In genomic region chr1:149883598-149884247, GRCh38 we compare ENCODE assay signal across 12 cellular contexts. TPM values are rescaled to one million over a fixed set of nuclear protein-coding genes. Genes with fewer than 3 reads are reported as not detected.
DNase-seq lines count a peak whose midpoint lies in the region; ATAC-seq and TF ChIP-seq lines count a peak whose summit lies in the region.
"Had no signal": no experiment of that assay in that cellular context is flagged by ENCODE, and none has a peak within 500 bp of the region (broad histone marks: within the 10 kb centered on the region; RNA-seq: fewer than 3 reads in every experiment).

No MANE protein-coding gene starts in this region.

- no peak overlapping the region for H3K4me3 ChIP-seq in mammary epithelial cell (replicated peaks in 1 of 3; ENCODE audit: insufficient read depth in 1 of 3, low read depth in 2 of 3, low read length in 3 of 3)
- peak overlapping the region in 1 of 3 donors; percentile 78 for H3K4me3 ChIP-seq in breast epithelium
- H3K4me3 ChIP-seq in Loucy (ENCODE audit: low read length, poor library complexity, severe bottlenecking): peak overlapping the region; percentile 79
- H3K4me3 ChIP-seq in adrenal gland: no peak overlapping the region
- H3K4me3 ChIP-seq in spleen: peak overlapping the region in 1 of 8 donors; percentile 71

- H3K9me3 ChIP-seq in mammary epithelial cell (replicated peaks; ENCODE audit: insufficient read depth, low read length) (no peaks in the 10 kb centered on the region), breast epithelium (no peaks in the 10 kb centered on the region), Loucy (ENCODE audit: insufficient read depth, low read depth, low read length) (no peaks in the 10 kb centered on the region), adrenal gland (replicated peaks in 1 of 3) (no peaks in the 10 kb centered on the region), spleen (no peaks in the 10 kb centered on the region)
- H3K9me3 ChIP-seq: pancreas had no signal

- no peaks in the 10 kb centered on the region for H4K20me1 ChIP-seq in mammary epithelial cell (ENCODE audit: insufficient read depth, low read length)
- H4K20me1 ChIP-seq in Loucy (ENCODE audit: insufficient read depth, low read length, poor library complexity, severe bottlenecking): no peaks in the 10 kb centered on the region

- no peak for TF ChIP-seq POLR2A in breast epithelium (IDR thresholded peaks at IDR 0.05)
- TF ChIP-seq POLR2A in adrenal gland (IDR thresholded peaks at IDR 0.05): peak; percentile 33 to 39
- peak in 1 of 3 donors; percentile 13 for TF ChIP-seq POLR2A in spleen (IDR thresholded peaks at IDR 0.05)

- POLR2A ChIA-PET in GM10248 (lab: Yijun Ruan, JAX): no interaction called here

- 82% methylated on average over 3 of the region's 3 CpGs for WGBS in mammary epithelial cell (ENCODE audit: low coverage, missing lambda C conversion rate)
- 82 to 91% (median 84%) methylated on average over 3 of the region's 3 CpGs for WGBS in adrenal gland, 4 donors
- 78 to 89% (median 85%) methylated on average over 3 of the region's 3 CpGs for WGBS in spleen, 5 donors

- H3K27me3 ChIP-seq in mammary epithelial cell (ENCODE audit: insufficient read depth, low read length) (no peaks in the 10 kb centered on the region), breast epithelium (no peaks in the 10 kb centered on the region), Loucy (ENCODE audit: insufficient read depth, low read length, poor library complexity, severe bottlenecking) (no peaks in the 10 kb centered on the region), adrenal gland (no peaks in the 10 kb centered on the region), spleen (replicated peaks in 1 of 7) (no peaks in the 10 kb centered on the region)
- H3K27me3 ChIP-seq: pancreas had no signal

- in situ Hi-C loops in mammary epithelial cell (cut with MboI; ENCODE audit: low sequenced_read_pairs in 2 of 2): no loop called here

- no peak overlapping the region for H3K27ac ChIP-seq in mammary epithelial cell (ENCODE audit: insufficient read depth, low read depth, low read length)
- no peak overlapping the region for H3K27ac ChIP-seq in breast epithelium
- H3K27ac ChIP-seq in adrenal gland: no peak overlapping the region
- H3K27ac ChIP-seq in spleen: peak overlapping the region in 5 of 8 donors; percentile 98 to 100 (median 99)
- H3K27ac ChIP-seq: pancreas had no signal

- TF ChIP-seq CTCF in mammary epithelial cell (conservative IDR thresholded peaks at IDR 0.05 in 1 of 2, IDR thresholded peaks at IDR 0.05 in 1 of 2; ENCODE audit: extremely low read depth in 1 of 2, insufficient read depth in 1 of 2, low read depth in 1 of 2, low read length in 2 of 2) (no peak), breast epithelium (IDR thresholded peaks at IDR 0.05) (no peak), Loucy (conservative IDR thresholded peaks at IDR 0.05; ENCODE audit: low read length) (no peak), adrenal gland (IDR thresholded peaks at IDR 0.05) (no peak), spleen (IDR thresholded peaks at IDR 0.05 in 8 of 11, conservative IDR thresholded peaks at IDR 0.05 in 3 of 11) (no peak), GM10248 (IDR thresholded peaks at IDR 0.05; ENCODE audit: control extremely low read depth, extremely low read depth, low read depth, missing control alignments) (no peak)

- intact Hi-C loops in mammary epithelial cell (cut with micrococcal nuclease) (no loop called here), breast epithelium (cut with DNase I; ENCODE audit: low total_unique reads) (no loop called here), adrenal gland (cut with DNase I) (no loop called here), spleen (cut with DNase I; ENCODE audit: low total_unique reads) (no loop called here)

- DNase-seq in mammary epithelial cell (no peak), breast epithelium (ENCODE audit: low spot score in 2 of 2) (no peak), adrenal gland (no peak), spleen (no peak), GM10248 (ENCODE audit: extremely low spot score) (no peak), glomerular visceral epithelial cell (ENCODE audit: extremely low spot score) (no peak)
- DNase-seq: DND-41; GOT3; pancreas; stimulated activated CD8-positive, alpha-beta memory T cell treated with anti-CD3 and anti-CD28 coated beads, Interleukin-4, amount 100 ng/mL, for 48 hours had no signal

- dilution Hi-C loops in mammary epithelial cell (cut with HindIII; ENCODE audit: low sequenced_read_pairs): loop anchor here (25.0 kb wide), 1 partner anchor 179 kb away; the partner anchor contains the start of gene VPS45

- H3K9me2 ChIP-seq in Loucy (replicated peaks; ENCODE audit: low read depth, low read length): no peaks in the 10 kb centered on the region

- peak overlapping the region; percentile 81 for H3K4me2 ChIP-seq in mammary epithelial cell (ENCODE audit: insufficient read depth, low read depth, low read length)
- H3K4me2 ChIP-seq in Loucy (ENCODE audit: low read depth, low read length, poor library complexity, severe bottlenecking): peak overlapping the region; percentile 93

- peaks cover 13% of the 10 kb centered on the region for H3K4me1 ChIP-seq in mammary epithelial cell (ENCODE audit: insufficient read depth, low read length)
- peaks cover 0 to 13% of the 10 kb centered on the region in 2 donors for H3K4me1 ChIP-seq in breast epithelium
- H3K4me1 ChIP-seq in Loucy (ENCODE audit: insufficient read depth, low read length, poor library complexity, severe bottlenecking): peaks cover 33% of the 10 kb centered on the region
- peaks cover 9 to 11% of the 10 kb centered on the region in 2 donors for H3K4me1 ChIP-seq in adrenal gland (replicated peaks in 1 of 2)
- peaks cover 12 to 44% (median 22%) of the 10 kb centered on the region in 6 donors for H3K4me1 ChIP-seq in spleen

- H3F3A ChIP-seq in Loucy (ENCODE audit: low read depth): peaks cover 17% of the 10 kb centered on the region

- BruUV-seq in mammary epithelial cell (replicated peaks; lab: Mats Ljungman, UMichigan): no TSS peak

- H3K79me2 ChIP-seq in mammary epithelial cell (ENCODE audit: insufficient read depth, low read length) (peaks cover 18% of the 10 kb centered on the region), Loucy (ENCODE audit: insufficient read depth, low read length) (peaks cover 16% of the 10 kb centered on the region)

- H3K9ac ChIP-seq in mammary epithelial cell (ENCODE audit: insufficient read depth, low read length): no peak overlapping the region
- H3K9ac ChIP-seq in Loucy (ENCODE audit: low read depth, low read length, poor library complexity, severe bottlenecking): peak overlapping the region; percentile 94

- CTCF ChIA-PET in mammary epithelial cell (lab: Charles Lee; ENCODE audit: low non-redundant PET): no interaction called here
- CTCF ChIA-PET in GM10248 (lab: Yijun Ruan, JAX): interaction anchor here (2.1 kb wide), 1 partner anchor 303 kb away, joined by 14 read pairs; no protein-coding TSS in a partner anchor

- no peak for ATAC-seq in GM21825 (IDR thresholded peaks at IDR 0.05; ENCODE audit: unreplicated experiment)
- ATAC-seq: pancreas had no signal

- H3K36me3 ChIP-seq in mammary epithelial cell (ENCODE audit: insufficient read depth, low read length) (no peaks in the 10 kb centered on the region), breast epithelium (no peaks in the 10 kb centered on the region), Loucy (ENCODE audit: insufficient read depth, low read length) (no peaks in the 10 kb centered on the region), adrenal gland (replicated peaks in 1 of 2) (no peaks in the 10 kb centered on the region), spleen (no peaks in the 10 kb centered on the region)
- H3K36me3 ChIP-seq: pancreas had no signal

- no peak overlapping the region for H2AFZ ChIP-seq in mammary epithelial cell (ENCODE audit: low read depth, low read length)
- no peak overlapping the region for H2AFZ ChIP-seq in Loucy (ENCODE audit: low read length)

RNA-seq across cellular contexts. Expression of gene BOLA1, which starts 15.6 kb away (rescaled TPM):
- total RNA-seq in mammary epithelial cell: 10 to 100 TPM in 1 of 2 donors, 1 to 10 TPM in 1; 7.7 to 15.8 TPM
- 13.8 TPM for polyA plus RNA-seq in mammary epithelial cell
- not detected for polyA minus RNA-seq in mammary epithelial cell
- total RNA-seq in breast epithelium: 10 to 100 TPM; 29.5 to 34.0 (median 33.4) TPM
- total RNA-seq in adrenal gland: 10 to 100 TPM; 12.3 to 63.8 (median 31.9) TPM
- 10 to 100 TPM; 12.2 to 50.2 (median 41.0) TPM for polyA plus RNA-seq in adrenal gland
- 10 to 100 TPM in 6 of 7 donors, 1 to 10 TPM in 1; 8.3 to 22.6 (median 14.7) TPM for total RNA-seq in spleen
- 10 to 100 TPM; 27.1 to 34.6 (median 33.9) TPM for polyA plus RNA-seq in spleen

RNA-seq across cellular contexts. Expression of gene SV2A, which starts 33.9 kb away (rescaled TPM):
- total RNA-seq in mammary epithelial cell (1 to 10 TPM; 3.4 to 4.0 TPM), breast epithelium (1 to 10 TPM in 2 of 3 donors, under 1 TPM in 1; 0.32 to 3.6 (median 2.2) TPM), adrenal gland (10 to 100 TPM in 4 of 8 donors, 1 to 10 TPM in 4; 2.8 to 31.8 (median 9.1) TPM), spleen (1 to 10 TPM; 1.1 to 3.7 (median 2.5) TPM)
- polyA plus RNA-seq in mammary epithelial cell (1.00 TPM), adrenal gland (10 to 100 TPM; 11.1 to 24.1 (median 12.8) TPM), spleen (under 1 TPM; 0.43 to 0.90 (median 0.64) TPM)
- not detected for polyA minus RNA-seq in mammary epithelial cell

RNA-seq across cellular contexts. Expression of gene SF3B4, which starts 43.9 kb away (rescaled TPM):
- total RNA-seq in mammary epithelial cell (10 to 100 TPM; 14.2 to 68.8 TPM), breast epithelium (1 to 10 TPM; 6.9 to 9.7 (median 7.4) TPM), adrenal gland (10 to 100 TPM; 10.2 to 59.3 (median 35.5) TPM), spleen (10 to 100 TPM; 17.6 to 43.8 (median 40.5) TPM)
- polyA plus RNA-seq in mammary epithelial cell (29.5 TPM), adrenal gland (10 to 100 TPM; 41.0 to 83.6 (median 57.5) TPM), spleen (10 to 100 TPM; 19.7 to 27.8 (median 24.6) TPM)
- 86.0 TPM for polyA minus RNA-seq in mammary epithelial cell

RNA-seq across cellular contexts. Expression of gene MTMR11, which starts 53.0 kb away (rescaled TPM):
- total RNA-seq in mammary epithelial cell: 10 to 100 TPM in 1 of 2 donors, 1 to 10 TPM in 1; 7.3 to 14.4 TPM
- 8.7 TPM for polyA plus RNA-seq in mammary epithelial cell
- 15.2 TPM for polyA minus RNA-seq in mammary epithelial cell
- total RNA-seq in breast epithelium: 10 to 100 TPM in 2 of 3 donors, 1 to 10 TPM in 1; 7.4 to 13.9 (median 13.8) TPM
- total RNA-seq in adrenal gland: 10 to 100 TPM; 21.6 to 70.6 (median 40.2) TPM
- 10 to 100 TPM; 52.6 to 70.0 (median 60.2) TPM for polyA plus RNA-seq in adrenal gland
- 10 to 100 TPM in 2 of 7 donors, 1 to 10 TPM in 5; 4.4 to 16.2 (median 6.6) TPM for total RNA-seq in spleen
- polyA plus RNA-seq in spleen: 1 to 10 TPM; 1.4 to 3.3 (median 2.1) TPM

Comparison
In these comparisons a context has a peak if more than half of its experiments do, and no peak if none do; other contexts are left out.
1. H3K27ac ChIP-seq: peak in spleen (5 of 8); none in mammary epithelial cell (single experiment), breast epithelium (0 of 2) and adrenal gland (0 of 5).